ENCODE assay signal across 8 cellular contexts in the genomic region with DNA sequence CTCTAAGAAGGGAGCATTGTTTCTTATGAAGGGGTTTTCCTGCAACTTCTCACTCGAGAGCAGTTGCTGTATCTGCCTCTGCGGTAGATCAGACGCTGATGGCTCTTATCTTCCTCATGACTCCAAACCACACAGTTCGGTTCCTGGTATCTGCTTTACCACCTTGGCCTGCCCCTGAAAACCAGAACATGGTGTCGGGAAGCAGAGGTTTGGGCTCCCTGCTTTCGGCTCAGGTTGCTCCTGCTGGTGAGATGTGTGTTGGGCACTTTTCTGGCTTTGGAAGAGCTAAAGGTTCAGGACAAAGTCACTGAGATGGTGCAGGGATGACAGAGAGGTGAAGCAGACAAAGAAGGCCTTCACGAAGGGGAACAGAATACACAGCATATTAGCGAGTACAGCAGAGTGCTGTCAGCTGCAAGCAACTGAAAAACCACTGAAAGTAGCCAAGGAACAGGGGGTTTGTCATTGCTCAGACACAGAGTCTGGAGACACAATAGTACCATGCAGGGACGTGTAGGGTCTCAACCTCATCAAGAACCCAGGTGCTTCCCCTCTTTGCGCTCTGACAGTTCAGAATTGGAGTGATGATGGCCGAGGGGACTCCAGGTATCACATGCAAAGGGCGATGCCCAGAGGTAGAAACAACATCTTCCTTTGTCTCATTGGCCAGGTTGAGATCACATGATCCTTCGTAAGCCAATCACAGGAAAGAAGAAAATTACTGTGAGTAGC. TPM values are rescaled to one million over a fixed set of nuclear protein-coding genes. Genes with fewer than 3 reads are reported as not detected.
DNase-seq lines count a peak whose midpoint lies in the region; ATAC-seq and TF ChIP-seq lines count a peak whose summit lies in the region.

No MANE protein-coding gene starts in this region.

- H3K79me2 ChIP-seq in KMS-11 (ENCODE audit: insufficient read depth, low read depth), result no peaks in the 10 kb centered on the region

- H3K4me1 ChIP-seq in KMS-11 (ENCODE audit: low read depth, poor library complexity, severe bottlenecking) (peaks cover 24% of the 10 kb centered on the region), lower lobe of right lung (peaks cover 5% of the 10 kb centered on the region)
- no peaks in the 10 kb centered on the region for H3K4me1 ChIP-seq in effector memory CD4-positive, alpha-beta T cell (ENCODE audit: control insufficient read depth, insufficient read depth, low read length, poor library complexity, severe bottlenecking)

- ATAC-seq in GM18868 (IDR thresholded peaks at IDR 0.05; ENCODE audit: unreplicated experiment) (peak; percentile 76), GM21786 (IDR thresholded peaks at IDR 0.05; ENCODE audit: unreplicated experiment) (peak; percentile 59), lower lobe of right lung (no peak)

- H2AFZ ChIP-seq in KMS-11 (ENCODE audit: low read depth), result peak overlapping the region; percentile 50; the same call in 1 of the 2 replicates

- H4K20me1 ChIP-seq in KMS-11 (ENCODE audit: insufficient read depth), result no peaks in the 10 kb centered on the region

- peak overlapping the region; percentile 61 for H3K27ac ChIP-seq in KMS-11
- H3K27ac ChIP-seq in lower lobe of right lung, result peak overlapping the region; percentile 36
- H3K27ac ChIP-seq in effector memory CD4-positive, alpha-beta T cell (ENCODE audit: insufficient read depth, low read length, poor library complexity, severe bottlenecking), result no peak overlapping the region

- TF ChIP-seq CTCF in KMS-11 (conservative IDR thresholded peaks at IDR 0.05; ENCODE audit: low read depth, low read length) (no peak), lower lobe of right lung (IDR thresholded peaks at IDR 0.05) (no peak)

- no peak for DNase-seq in lower lobe of right lung
- no peak for DNase-seq in GM19240 (ENCODE audit: insufficient read length, low spot score)
- DNase-seq in putamen (ENCODE audit: low spot score), result no peak
- no peak for DNase-seq in DMS79 treated with DMSO at 0.1 percent for 48 hours (lab: John Stamatoyannopoulos, UW)
- no peak for DNase-seq in effector memory CD4-positive, alpha-beta T cell

- H3K4me2 ChIP-seq in KMS-11, result peak overlapping the region; percentile 31

- intact Hi-C loops in lower lobe of right lung (cut with DNase I), result no loop called here

- H3K4me3 ChIP-seq in KMS-11 (IDR thresholded peaks at IDR 0.05; ENCODE audit: insufficient read depth, low read depth, low read length) (no peak overlapping the region), lower lobe of right lung (no peak overlapping the region)
- no peak overlapping the region for H3K4me3 ChIP-seq in effector memory CD4-positive, alpha-beta T cell (ENCODE audit: insufficient read depth, low read depth, low read length, poor library complexity, severe bottlenecking)

- no peaks in the 10 kb centered on the region for H3K36me3 ChIP-seq in KMS-11 (ENCODE audit: insufficient read depth)
- H3K36me3 ChIP-seq in lower lobe of right lung, result no peaks in the 10 kb centered on the region
- H3K36me3 ChIP-seq in effector memory CD4-positive, alpha-beta T cell (ENCODE audit: control insufficient read depth, insufficient read depth, low read length), result no peaks in the 10 kb centered on the region

- peaks cover 6% of the 10 kb centered on the region; the same call in 1 of the 2 replicates for H3K27me3 ChIP-seq in KMS-11 (ENCODE audit: insufficient read depth, low read depth)
- no peaks in the 10 kb centered on the region for H3K27me3 ChIP-seq in lower lobe of right lung (ENCODE audit: low read depth)
- peaks cover 4% of the 10 kb centered on the region for H3K27me3 ChIP-seq in effector memory CD4-positive, alpha-beta T cell (replicated peaks; ENCODE audit: control insufficient read depth, insufficient read depth, low read length, poor library complexity, severe bottlenecking)

- no peak overlapping the region for H3K9ac ChIP-seq in KMS-11

- H3K9me3 ChIP-seq in lower lobe of right lung, result no peaks in the 10 kb centered on the region
- H3K9me3 ChIP-seq in effector memory CD4-positive, alpha-beta T cell (ENCODE audit: control insufficient read depth, low read length), result no peaks in the 10 kb centered on the region

RNA-seq across cellular contexts. Expression of gene CSF2RB, which starts 11.9 kb away (rescaled TPM):
- total RNA-seq in lower lobe of right lung, result 30.1 TPM

RNA-seq across cellular contexts. Expression of gene NCF4, which starts 40.8 kb away (rescaled TPM):
- 55.3 TPM for total RNA-seq in lower lobe of right lung

Comparison
In these comparisons a context has a peak if more than half of its experiments do, and no peak if none do; other contexts are left out.
1. ATAC-seq: peak in GM18868 (single experiment) and GM21786 (single experiment); none in lower lobe of right lung (0 of 2).